In the genomic region with DNA sequence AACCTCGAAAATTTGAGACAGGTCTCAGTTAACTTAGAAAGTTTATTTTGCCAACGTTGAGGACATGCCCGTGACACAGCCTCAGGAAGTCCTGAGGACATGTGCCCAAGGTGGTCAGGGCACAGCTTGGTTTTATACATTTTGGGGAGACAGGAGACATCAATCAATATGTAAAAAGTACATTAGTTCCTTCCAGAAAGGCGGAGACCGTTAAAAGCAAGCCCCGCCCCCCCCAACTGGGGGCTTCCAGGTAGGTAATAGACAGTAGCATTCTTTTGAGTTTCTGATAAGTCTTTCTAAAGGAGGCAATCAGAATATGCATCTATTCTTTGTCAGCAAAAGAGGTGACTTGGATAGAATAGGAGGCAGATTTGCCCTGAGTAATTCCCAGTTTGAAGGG, we compare ENCODE assay signal across 8 cellular contexts. TPM values are rescaled to one million over a fixed set of nuclear protein-coding genes. Genes with fewer than 3 reads are reported as not detected.
DNase-seq lines count a peak whose midpoint lies in the region; ATAC-seq lines count a peak whose summit lies in the region.

No MANE protein-coding gene starts in this region.

- peak; percentile 7 for ATAC-seq in HG02973 (IDR thresholded peaks at IDR 0.05; ENCODE audit: unreplicated experiment)
- ATAC-seq in activated T-cell treated with anti-CD3 and anti-CD28 coated beads, Interleukin-2, amount 50 U/mL, for 72 hours (replicated peaks in 1 of 2) = peak; percentile 10 to 17
- ATAC-seq in stimulated activated naive CD8-positive, alpha-beta T cell treated with anti-CD3 and anti-CD28 coated beads, Interleukin-15, amount 100 ng/mL, for 72 hours = peak; percentile 9

- H3K4me1 ChIP-seq in iPS-15b (ENCODE audit: control insufficient read depth, insufficient read depth, low read length) = no peaks in the 10 kb centered on the region

- peak overlapping the region; percentile 23 for H3K27ac Mint-ChIP-seq in activated T-cell treated with anti-CD3 and anti-CD28 coated beads, Interleukin-2, amount 50 U/mL, for 72 hours
- H3K27ac Mint-ChIP-seq in stimulated activated naive CD8-positive, alpha-beta T cell treated with anti-CD3 and anti-CD28 coated beads, Interleukin-15, amount 100 ng/mL, for 72 hours = peak overlapping the region; percentile 84 to 91

- H3K4me3 ChIP-seq in iPS-15b (ENCODE audit: low read depth, low read length) = peak overlapping the region; percentile 84

- H3K36me3 ChIP-seq in iPS-15b (ENCODE audit: control insufficient read depth, insufficient read depth, low read length) = no peaks in the 10 kb centered on the region

- peak overlapping the region; percentile 95 to 99 for H3K4me3 Mint-ChIP-seq in activated T-cell treated with anti-CD3 and anti-CD28 coated beads, Interleukin-2, amount 50 U/mL, for 72 hours
- peak overlapping the region; percentile 88 to 97 for H3K4me3 Mint-ChIP-seq in stimulated activated naive CD8-positive, alpha-beta T cell treated with anti-CD3 and anti-CD28 coated beads, Interleukin-15, amount 100 ng/mL, for 72 hours

- H3K9me3 ChIP-seq in iPS-15b (ENCODE audit: control insufficient read depth, insufficient read depth, low read length) = no peaks in the 10 kb centered on the region

- H3K9me3 Mint-ChIP-seq in activated T-cell treated with anti-CD3 and anti-CD28 coated beads, Interleukin-2, amount 50 U/mL, for 72 hours = no peaks in the 10 kb centered on the region
- H3K9me3 Mint-ChIP-seq in stimulated activated naive CD8-positive, alpha-beta T cell treated with anti-CD3 and anti-CD28 coated beads, Interleukin-15, amount 100 ng/mL, for 72 hours = no peaks in the 10 kb centered on the region

- H3K27me3 ChIP-seq in iPS-15b (ENCODE audit: control insufficient read depth, insufficient read depth, low read length) = no peaks in the 10 kb centered on the region

- H3K27me3 Mint-ChIP-seq in activated T-cell treated with anti-CD3 and anti-CD28 coated beads, Interleukin-2, amount 50 U/mL, for 72 hours (ENCODE audit: low read depth) = no peaks in the 10 kb centered on the region
- no peaks in the 10 kb centered on the region for H3K27me3 Mint-ChIP-seq in stimulated activated naive CD8-positive, alpha-beta T cell treated with anti-CD3 and anti-CD28 coated beads, Interleukin-15, amount 100 ng/mL, for 72 hours

- H3K36me3 Mint-ChIP-seq in activated T-cell treated with anti-CD3 and anti-CD28 coated beads, Interleukin-2, amount 50 U/mL, for 72 hours (ENCODE audit: insufficient read depth in 2 of 2) = peaks cover 1 to 3% of the 10 kb centered on the region in 2 donors

- H3K9ac ChIP-seq in iPS-15b (ENCODE audit: low read depth, low read length) = no peak overlapping the region

- H3K4me1 Mint-ChIP-seq in activated T-cell treated with anti-CD3 and anti-CD28 coated beads, Interleukin-2, amount 50 U/mL, for 72 hours (ENCODE audit: low read depth) = peaks cover 47% of the 10 kb centered on the region
- H3K4me1 Mint-ChIP-seq in stimulated activated naive CD8-positive, alpha-beta T cell treated with anti-CD3 and anti-CD28 coated beads, Interleukin-15, amount 100 ng/mL, for 72 hours = peaks cover 37% of the 10 kb centered on the region

- peak; percentile 23 for DNase-seq in DMS 273 (lab: John Stamatoyannopoulos, UW; ENCODE audit: unreplicated experiment)
- DNase-seq in DMS 273 treated with DMSO at 0.1 percent for 48 hours (lab: John Stamatoyannopoulos, UW) = no peak
- peak in 1 of 2 donors; percentile 16 for DNase-seq in activated T-cell treated with anti-CD3 and anti-CD28 coated beads, Interleukin-2, amount 50 U/mL, for 72 hours
- peak in 1 of 2 donors; percentile 13 for DNase-seq in stimulated activated naive CD8-positive, alpha-beta T cell treated with anti-CD3 and anti-CD28 coated beads, Interleukin-15, amount 100 ng/mL, for 72 hours
- DNase-seq in medulla oblongata (ENCODE audit: extremely low spot score) = no peak
- DNase-seq in GOT3 (lab: John Stamatoyannopoulos, UW) = no peak

RNA-seq across cellular contexts. Expression of gene MOCS2, which starts 0.6 kb away (rescaled TPM):
- total RNA-seq in activated T-cell treated with anti-CD3 and anti-CD28 coated beads, Interleukin-2, amount 50 U/mL, for 72 hours = 10 to 100 TPM; 19.0 to 20.4 TPM
